ENCODE assay signal across 1 cellular context in genomic region chr15:58743161-58743502, GRCh38.
TF ChIP-seq lines count a peak whose summit lies in the region.

No MANE protein-coding gene starts in this region.

TF ChIP-seq in IMR-90, 13 proteins besides CTCF, POLR2A, EP300 and RAD21:
- TF ChIP-seq MAFK (IDR thresholded peaks at IDR 0.05; ENCODE audit: low read depth, low read length) = no peak
- TF ChIP-seq SMC3 (IDR thresholded peaks at IDR 0.05; ENCODE audit: low read depth, low read length) = no peak
- TF ChIP-seq NFE2L2 (IDR thresholded peaks at IDR 0.05; ENCODE audit: low read depth, low read length) = no peak
- TF ChIP-seq CHD1 (IDR thresholded peaks at IDR 0.05; ENCODE audit: low read depth, low read length) = no peak
- no peak for TF ChIP-seq RFX5 (IDR thresholded peaks at IDR 0.05; ENCODE audit: low read depth, low read length)
- TF ChIP-seq RCOR1 (IDR thresholded peaks at IDR 0.05; ENCODE audit: insufficient replicate concordance, low read length) = no peak
- TF ChIP-seq CEBPB (IDR thresholded peaks at IDR 0.05; ENCODE audit: low read depth, low read length) = no peak
- no peak for TF ChIP-seq MXI1 (IDR thresholded peaks at IDR 0.05; ENCODE audit: borderline replicate concordance, low read depth, low read length)
- no peak for TF ChIP-seq BHLHE40 (IDR thresholded peaks at IDR 0.05; ENCODE audit: low read depth, low read length)
- TF ChIP-seq, protein P1, sequence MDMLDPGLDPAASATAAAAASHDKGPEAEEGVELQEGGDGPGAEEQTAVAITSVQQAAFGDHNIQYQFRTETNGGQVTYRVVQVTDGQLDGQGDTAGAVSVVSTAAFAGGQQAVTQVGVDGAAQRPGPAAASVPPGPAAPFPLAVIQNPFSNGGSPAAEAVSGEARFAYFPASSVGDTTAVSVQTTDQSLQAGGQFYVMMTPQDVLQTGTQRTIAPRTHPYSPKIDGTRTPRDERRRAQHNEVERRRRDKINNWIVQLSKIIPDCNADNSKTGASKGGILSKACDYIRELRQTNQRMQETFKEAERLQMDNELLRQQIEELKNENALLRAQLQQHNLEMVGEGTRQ (IDR thresholded peaks at IDR 0.05; ENCODE audit: low read depth, low read length) = no peak
- no peak for TF ChIP-seq FOS (IDR thresholded peaks at IDR 0.05; ENCODE audit: low read depth, low read length)
- TF ChIP-seq MAZ (IDR thresholded peaks at IDR 0.05; ENCODE audit: borderline replicate concordance, low read depth, low read length) = no peak
- no peak for TF ChIP-seq ELK1 (IDR thresholded peaks at IDR 0.05; ENCODE audit: borderline replicate concordance, low read depth, low read length)
